Comparison of ENCODE assay signal across 15 cellular contexts in genomic region chr3:175585898-175586297, GRCh38.
DNase-seq lines count a peak whose midpoint lies in the region; ATAC-seq and TF ChIP-seq lines count a peak whose summit lies in the region.
"Had no signal": no experiment of that assay in that cellular context is flagged by ENCODE, and none has a peak within 500 bp of the region (broad histone marks: within the 10 kb centered on the region; RNA-seq: fewer than 3 reads in every experiment).

No MANE protein-coding gene starts in this region.

- H3K4me1 ChIP-seq in foreskin keratinocyte, result peaks cover 9% of the 10 kb centered on the region
- H3K4me1 ChIP-seq: stomach had no signal

- DNase-seq in AG08396 (ENCODE audit: low spot score) (peak; percentile 39), HS-27A (ENCODE audit: low read depth) (peak; percentile 55), astrocyte of the hippocampus (ENCODE audit: low read depth, low spot score) (peak; percentile 49), foreskin keratinocyte (peak; percentile 37 to 72), hypothalamus (lab: John Stamatoyannopoulos, UW) (no peak), DMS 273 treated with DMSO at 0.1 percent for 48 hours (lab: John Stamatoyannopoulos, UW) (no peak), HuH-7 (ENCODE audit: low spot score) (no peak)
- no peak for DNase-seq in activated T-cell treated with anti-CD3 and anti-CD28 coated beads, Interleukin-2, amount 50 U/mL, for 72 hours
- DNase-seq: MM.1S, NCI-H2029 treated with DMSO at 0.1 percent for 48 hours, NCI-H526, stomach had no signal

- no peaks in the 10 kb centered on the region for H3K27me3 ChIP-seq in foreskin keratinocyte
- H3K27me3 ChIP-seq: stomach had no signal

- peaks cover 0 to 2% of the 10 kb centered on the region in 2 donors for H3K9me3 Mint-ChIP-seq in activated T-cell treated with anti-CD3 and anti-CD28 coated beads, Interleukin-2, amount 50 U/mL, for 72 hours

- no peak overlapping the region for H3K27ac ChIP-seq in foreskin keratinocyte
- H3K27ac ChIP-seq: stomach had no signal

- ATAC-seq in foreskin keratinocyte, result peak; percentile 99
- ATAC-seq in activated T-cell treated with anti-CD3 and anti-CD28 coated beads, Interleukin-2, amount 50 U/mL, for 72 hours (replicated peaks in 1 of 2), result no peak

- H3K4me3 Mint-ChIP-seq in activated T-cell treated with anti-CD3 and anti-CD28 coated beads, Interleukin-2, amount 50 U/mL, for 72 hours, result no peak overlapping the region
- H3K4me3 Mint-ChIP-seq: activated naive CD4-positive, alpha-beta T cell treated with anti-CD3 and anti-CD28 coated beads, Interleukin-2, amount 50 U/mL, for 24 hours; B cell; mesothelial cell of epicardium had no signal

- H3K27ac Mint-ChIP-seq in activated T-cell treated with anti-CD3 and anti-CD28 coated beads, Interleukin-2, amount 50 U/mL, for 72 hours, result no peak overlapping the region
- H3K27ac Mint-ChIP-seq: activated naive CD4-positive, alpha-beta T cell treated with anti-CD3 and anti-CD28 coated beads, Interleukin-2, amount 50 U/mL, for 24 hours; B cell; mesothelial cell of epicardium had no signal

- H3K4me1 Mint-ChIP-seq in activated T-cell treated with anti-CD3 and anti-CD28 coated beads, Interleukin-2, amount 50 U/mL, for 72 hours (ENCODE audit: low read depth), result no peaks in the 10 kb centered on the region
- H3K4me1 Mint-ChIP-seq: activated naive CD4-positive, alpha-beta T cell treated with anti-CD3 and anti-CD28 coated beads, Interleukin-2, amount 50 U/mL, for 24 hours; B cell had no signal

- no peaks in the 10 kb centered on the region for H3K27me3 Mint-ChIP-seq in activated T-cell treated with anti-CD3 and anti-CD28 coated beads, Interleukin-2, amount 50 U/mL, for 72 hours (ENCODE audit: low read depth)
- H3K27me3 Mint-ChIP-seq: activated naive CD4-positive, alpha-beta T cell treated with anti-CD3 and anti-CD28 coated beads, Interleukin-2, amount 50 U/mL, for 24 hours; B cell had no signal

- H3K36me3 Mint-ChIP-seq in activated T-cell treated with anti-CD3 and anti-CD28 coated beads, Interleukin-2, amount 50 U/mL, for 72 hours (ENCODE audit: insufficient read depth in 2 of 2), result no peaks in the 10 kb centered on the region
- H3K36me3 Mint-ChIP-seq: activated naive CD4-positive, alpha-beta T cell treated with anti-CD3 and anti-CD28 coated beads, Interleukin-2, amount 50 U/mL, for 24 hours; mesothelial cell of epicardium had no signal

- TF ChIP-seq CTCF in foreskin keratinocyte (conservative IDR thresholded peaks at IDR 0.05), result no peak

Comparison
In these comparisons a context has a peak if more than half of its experiments do, and no peak if none do; other contexts are left out.
1. DNase-seq: peak in AG08396 (single experiment), HS-27A (single experiment), astrocyte of the hippocampus (single experiment) and foreskin keratinocyte (2 of 2); none in hypothalamus (0 of 51), DMS 273 treated with DMSO at 0.1 percent for 48 hours (single experiment), activated T-cell treated with anti-CD3 and anti-CD28 coated beads, Interleukin-2, amount 50 U/mL, for 72 hours (0 of 2) and HuH-7 (single experiment).